ENCODE assay signal across 28 cellular contexts in the genomic region with DNA sequence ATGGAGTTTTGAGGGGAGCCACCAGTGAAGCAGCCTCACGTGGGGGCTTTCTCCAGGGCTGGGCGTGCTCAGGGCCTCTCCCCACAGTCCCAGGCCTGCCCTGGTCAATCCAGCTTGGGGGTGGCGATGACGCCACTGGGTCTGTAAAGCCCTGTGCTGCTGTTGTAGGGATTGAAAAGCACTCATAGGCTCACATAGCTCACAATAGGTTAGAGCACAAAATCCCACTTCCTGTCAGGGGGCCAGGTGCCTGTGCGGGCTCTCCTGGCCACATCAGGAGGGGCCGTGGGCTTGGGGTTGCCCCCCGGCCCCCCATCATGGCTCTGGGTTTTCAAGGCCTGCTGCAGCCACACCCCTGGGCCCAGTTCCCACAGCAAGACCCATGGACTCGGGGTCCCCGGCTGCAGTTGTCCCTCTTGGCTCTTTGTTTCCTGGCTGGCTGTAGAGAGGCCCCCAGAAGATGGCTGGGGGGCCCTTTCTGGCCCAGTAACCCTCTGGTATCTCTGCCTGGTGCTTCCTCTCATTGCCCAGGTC.
"Had no signal": no experiment of that assay in that cellular context is flagged by ENCODE, and none has a peak within 500 bp of the region (broad histone marks: within the 10 kb centered on the region; RNA-seq: fewer than 3 reads in every experiment).

No MANE protein-coding gene starts in this region.

- DNase-seq: activated CD4-positive, alpha-beta T cell treated with anti-CD3 and anti-CD28 coated beads for 4 hours; activated CD4-positive, alpha-beta T cell treated with anti-CD3 and anti-CD28 coated beads, Interleukin-2, amount 50 U/mL, for 4 hours; activated CD4-positive, CD25-positive, alpha-beta regulatory T cell; activated gamma-delta T cell; activated naive CD4-positive, alpha-beta T cell treated with anti-CD3 and anti-CD28 coated beads, Interleukin-2, amount 10 ng/mL, durations not matched to agents 7 days and 5 days; activated T-cell treated with anti-CD3 and anti-CD28 coated beads for 4 hours; aorta; body of pancreas; cerebellar nuclear complex; colonic mucosa; dorsolateral prefrontal cortex; effector memory CD4-positive, alpha-beta T cell; erythroblast; islet precursor cell; left cardiac atrium; naive B cell; occipital lobe; stimulated activated CD4-positive, alpha-beta T cell treated with anti-CD3 and anti-CD28 coated beads, Interleukin-15, amount 100 ng/mL, for 24 hours; stimulated activated CD4-positive, alpha-beta T cell treated with anti-CD3 and anti-CD28 coated beads, Interleukin-2, amount 100 ng/mL, for 24 hours; stimulated activated naive CD8-positive, alpha-beta T cell treated with anti-CD3 and anti-CD28 coated beads, Interleukin-15, Interleukin-2, amounts not matched to agents 100 U/mL and 50 U/mL, for 24 hours; testis; transverse colon had no signal

- H3K9me3 Mint-ChIP-seq: activated naive CD4-positive, alpha-beta T cell treated with anti-CD3 and anti-CD28 coated beads, Interleukin-2, amount 10 ng/mL, durations not matched to agents 7 days and 5 days; mesothelial cell of epicardium; naive B cell; neural progenitor cell had no signal

- H3K4me1 Mint-ChIP-seq: activated naive CD4-positive, alpha-beta T cell treated with anti-CD3 and anti-CD28 coated beads, Interleukin-2, amount 10 ng/mL, durations not matched to agents 7 days and 5 days; neural progenitor cell had no signal

- H3K4me3 Mint-ChIP-seq: activated naive CD4-positive, alpha-beta T cell treated with anti-CD3 and anti-CD28 coated beads, Interleukin-2, amount 10 ng/mL, durations not matched to agents 7 days and 5 days; mesothelial cell of epicardium; naive B cell; neural progenitor cell had no signal

- H3K27ac Mint-ChIP-seq: activated naive CD4-positive, alpha-beta T cell treated with anti-CD3 and anti-CD28 coated beads, Interleukin-2, amount 10 ng/mL, durations not matched to agents 7 days and 5 days; mesothelial cell of epicardium; neural progenitor cell had no signal

- H3K9me3 ChIP-seq: body of pancreas, colonic mucosa, gastroesophageal sphincter, right atrium auricular region, testis, transverse colon had no signal

- H3K4me3 ChIP-seq: body of pancreas, colonic mucosa, dorsolateral prefrontal cortex, gastroesophageal sphincter, hepatocyte, neural progenitor cell, right atrium auricular region, testis, transverse colon had no signal

- ATAC-seq: gastroesophageal sphincter; left cardiac atrium; stimulated activated naive CD8-positive, alpha-beta T cell treated with anti-CD3 and anti-CD28 coated beads, Interleukin-15, Interleukin-2, amounts not matched to agents 100 U/mL and 50 U/mL, for 24 hours had no signal

- H2AFZ ChIP-seq: hepatocyte, neural progenitor cell, parathyroid adenoma had no signal

- H3K4me1 ChIP-seq: colonic mucosa, gastroesophageal sphincter, neural progenitor cell, parathyroid adenoma had no signal

- H3K4me2 ChIP-seq: hepatocyte, neural progenitor cell had no signal

- H3K27me3 ChIP-seq: body of pancreas, colonic mucosa, dorsolateral prefrontal cortex, gastroesophageal sphincter, hepatocyte, neural progenitor cell, right atrium auricular region, testis, transverse colon had no signal

- H3K9ac ChIP-seq: neural progenitor cell, parathyroid adenoma had no signal

- H3K27me3 Mint-ChIP-seq: activated naive CD4-positive, alpha-beta T cell treated with anti-CD3 and anti-CD28 coated beads, Interleukin-2, amount 10 ng/mL, durations not matched to agents 7 days and 5 days; naive B cell had no signal

- H3K36me3 ChIP-seq: neural progenitor cell had no signal

- H3K27ac ChIP-seq: colonic mucosa, gastroesophageal sphincter, hepatocyte, neural progenitor cell, parathyroid adenoma, right atrium auricular region, testis, transverse colon had no signal
